In genomic region chr2:24971300-24971549, GRCh38 we compare ENCODE assay signal across 9 cellular contexts. TPM values are rescaled to one million over a fixed set of nuclear protein-coding genes. Genes with fewer than 3 reads are reported as not detected.
A peak's percentile ranks its signal among the peaks of the same experiment; 100 is the strongest.
DNase-seq lines count a peak whose midpoint lies in the region; ATAC-seq, FAIRE-seq and TF ChIP-seq lines count a peak whose summit lies in the region.
"Had no signal": no experiment of that assay in that cellular context is flagged by ENCODE, and none has a peak within 500 bp of the region (broad histone marks: within the 10 kb centered on the region; RNA-seq: fewer than 3 reads in every experiment).

No MANE protein-coding gene starts in this region.

- H3K36me3 Mint-ChIP-seq in activated B cell treated with CpG ODN at 0.5 μM for 24 hours (ENCODE audit: low read depth), result peaks cover 22% of the 10 kb centered on the region

- CTCF ChIA-PET in A549 (lab: Yijun Ruan, JAX), result interaction anchor here (1.4 kb wide), 1 partner anchor 70 kb away, joined by 5 read pairs; the partner anchor contains the start of gene EFR3B
- CTCF ChIA-PET in activated B cell treated with CpG ODN at 0.5 μM for 24 hours (lab: Charles Lee), result no interaction called here

- no peaks in the 10 kb centered on the region for H3K27me3 Mint-ChIP-seq in activated B cell treated with CpG ODN at 0.5 μM for 24 hours

- no peak for FAIRE-seq in A549 (lab: Jason Lieb, UNC)
- FAIRE-seq: islet of Langerhans had no signal

- H3K4me1 ChIP-seq in A549 (peaks cover 11% of the 10 kb centered on the region; the same call in 2 of the 3 replicates), psoas muscle (peaks cover 6% of the 10 kb centered on the region)

- no peaks in the 10 kb centered on the region for H3K27me3 ChIP-seq in psoas muscle (ENCODE audit: insufficient read depth in 3 of 3, low read length in 2 of 3)

- intact Hi-C loops in activated B cell treated with CpG ODN at 0.5 μM for 24 hours (cut with micrococcal nuclease) (loop anchor here (2.0 to 5.0 kb wide), 7 partner anchors 84 to 1062 kb away; partner anchors contain the start of genes ASXL2 and NCOA1), Right ventricle myocardium superior (cut with DNase I) (no loop called here), psoas muscle (cut with DNase I) (loop anchor here in 1 of 2 donors (10.0 kb wide), 1 partner anchor 74 kb away; the partner anchor contains the start of gene EFR3B)

- TF ChIP-seq CTCF in A549 (IDR thresholded peaks at IDR 0.05), result no peak
- no peak for TF ChIP-seq CTCF in activated B cell treated with CpG ODN at 0.5 μM for 24 hours (IDR thresholded peaks at IDR 0.05)
- no peak for TF ChIP-seq CTCF in psoas muscle (IDR thresholded peaks at IDR 0.05)

- no peak for TF ChIP-seq EP300 in A549 (IDR thresholded peaks at IDR 0.05)

- H3K27ac Mint-ChIP-seq in activated B cell treated with CpG ODN at 0.5 μM for 24 hours, result peak overlapping the region; percentile 100

- H3K4me3 ChIP-seq in A549 (peak overlapping the region; percentile 94), psoas muscle (peak overlapping the region; percentile 79)

- peaks cover 21% of the 10 kb centered on the region for H3K4me1 Mint-ChIP-seq in activated B cell treated with CpG ODN at 0.5 μM for 24 hours

- ATAC-seq in A549, result peak; percentile 40 to 44
- ATAC-seq in GM21447 (IDR thresholded peaks at IDR 0.05; ENCODE audit: unreplicated experiment), result peak; percentile 1
- ATAC-seq in activated B cell treated with CpG ODN at 0.5 μM for 24 hours (ENCODE audit: low read depth), result peak; percentile 0
- ATAC-seq in Right ventricle myocardium superior (ENCODE audit: poor library complexity), result peak; percentile 4
- peak in 1 of 4 donors; percentile 5 for ATAC-seq in psoas muscle
- no peak for ATAC-seq in GM21619 (IDR thresholded peaks at IDR 0.05; ENCODE audit: unreplicated experiment)

- H3K27ac ChIP-seq in A549 (peak overlapping the region; percentile 93 to 98), psoas muscle (peak overlapping the region; percentile 99)

- peaks cover 0 to 18% of the 10 kb centered on the region in 2 donors for H3K36me3 ChIP-seq in psoas muscle (ENCODE audit: insufficient read depth in 1 of 2, low read depth in 1 of 2)

- 6% methylated on average over 19 of the region's 20 CpGs for WGBS in A549 (ENCODE audit: missing lambda C conversion rate)
- WGBS in psoas muscle, 3 donors, result 0 to 1% (median 0%) methylated on average over 20 of the region's 20 CpGs

- H3K9me3 ChIP-seq in A549, result no peaks in the 10 kb centered on the region
- H3K9me3 ChIP-seq in psoas muscle, result no peaks in the 10 kb centered on the region

- DNase-seq in A549 (ENCODE audit: low read depth in 1 of 2, low spot score in 1 of 2) (peak in 1 of 2 experiments; percentile 32), activated B cell treated with CpG ODN at 0.5 μM for 24 hours (no peak), Right ventricle myocardium superior (no peak), psoas muscle (no peak), A172 (ENCODE audit: low spot score) (no peak), germinal center (ENCODE audit: low spot score) (no peak)

- TF ChIP-seq POLR2A in A549 (IDR thresholded peaks at IDR 0.05; ENCODE audit: low read length), result no peak

- H3K9me3 Mint-ChIP-seq in activated B cell treated with CpG ODN at 0.5 μM for 24 hours, result no peaks in the 10 kb centered on the region

- H3K4me2 ChIP-seq in A549, result peak overlapping the region; percentile 90

- POLR2A ChIA-PET in A549 (lab: Yijun Ruan, JAX) (interaction anchor here (0.8 kb wide), 1 partner anchor 134 kb away, joined by 5 read pairs; no protein-coding TSS in a partner anchor), activated B cell treated with CpG ODN at 0.5 μM for 24 hours (lab: Charles Lee) (interaction anchor here (0.5 kb wide), 1 partner anchor 1094 kb away, joined by 3 read pairs; no protein-coding TSS in a partner anchor)

- peak overlapping the region; percentile 96 for H3K4me3 Mint-ChIP-seq in activated B cell treated with CpG ODN at 0.5 μM for 24 hours

- TF ChIP-seq RAD21 in A549 (conservative IDR thresholded peaks at IDR 0.05 in 1 of 2, IDR thresholded peaks at IDR 0.05 in 1 of 2), result no peak

TF ChIP-seq in A549, 52 proteins besides CTCF, POLR2A, EP300 and RAD21:
- TF ChIP-seq HOXA7 (CRISPR knock-in tag; IDR thresholded peaks at IDR 0.05) (0 out of 2 replicates have a peak, but pooled peaks have one; percentile 31), TP53 (CRISPR knock-in tag; IDR thresholded peaks at IDR 0.05) (0 out of 2 replicates have a peak, but pooled peaks have one; percentile 57), EHMT2 (IDR thresholded peaks at IDR 0.05; ENCODE audit: low read depth) (no peak), ELK1 (IDR thresholded peaks at IDR 0.05; ENCODE audit: low read depth, low read length) (no peak), FOSL2 (IDR thresholded peaks at IDR 0.05) (no peak), FOSL2 (CRISPR knock-in tag; IDR thresholded peaks at IDR 0.05) (0 out of 2 replicates have a peak, but pooled peaks have one; percentile 3), MAZ (IDR thresholded peaks at IDR 0.05; ENCODE audit: borderline replicate concordance, low read depth, low read length) (no peak; the same call in 1 of the 2 replicates), MAFK (IDR thresholded peaks at IDR 0.05; ENCODE audit: partially characterized antibody) (no peak), ATOH8 (CRISPR knock-in tag; IDR thresholded peaks at IDR 0.05; ENCODE audit: low read depth) (peak; percentile 35)

RNA-seq across cellular contexts. Expression of gene DNAJC27, which starts 0.5 kb away (rescaled TPM):
- polyA plus RNA-seq in A549 (2011; rRNA removed) (5.2 and 7.8 TPM in 2 replicates), A549 (2017; fragmentation: RNase III; extraction: RNeasy Plus Mini Kit Qiagen cat#74134 plus additional on column Dnase treatment) (2.3 to 3.0 TPM (median 2.6 TPM) in 3 replicates), psoas muscle (1 to 10 TPM; 3.3 to 7.6 (median 4.2) TPM)
- 1.2 TPM in 2 replicates for polyA plus RNA-seq in A549 (2012; cell fraction: cytosol; rRNA removed)
- polyA plus RNA-seq in A549 (2012; cell fraction: nucleus; rRNA removed), result 1.4 and 2.2 TPM in 2 replicates
- polyA minus RNA-seq in A549 (2011; rRNA and poly(A)+ RNA removed), result 3.6 and 4.2 TPM in 2 replicates
- total RNA-seq in activated B cell treated with CpG ODN at 0.5 μM for 24 hours (9.0 and 9.7 TPM in 2 replicates), Right ventricle myocardium superior (8.5 TPM), psoas muscle (1 to 10 TPM; 4.6 to 8.2 (median 7.1) TPM)
- total RNA-seq in A172 (2014; rRNA removed; shearing (Covaris generic)), result 3.2 and 3.8 TPM in 2 replicates

RNA-seq across cellular contexts. Expression of gene ADCY3, which starts 51.2 kb away (rescaled TPM):
- polyA plus RNA-seq in A549 (2011; rRNA removed) (37.4 and 52.5 TPM in 2 replicates), A549 (2017; fragmentation: RNase III; extraction: RNeasy Plus Mini Kit Qiagen cat#74134 plus additional on column Dnase treatment) (58.5 to 65.4 TPM (median 58.8 TPM) in 3 replicates), psoas muscle (1 to 10 TPM; 9.2 to 10.0 (median 9.5) TPM)
- polyA plus RNA-seq in A549 (2012; cell fraction: cytosol; rRNA removed), result 104 and 117 TPM in 2 replicates
- 190 and 252 TPM in 2 replicates for polyA plus RNA-seq in A549 (2012; cell fraction: nucleus; rRNA removed)
- polyA minus RNA-seq in A549 (2011; rRNA and poly(A)+ RNA removed), result 117 and 124 TPM in 2 replicates
- total RNA-seq in activated B cell treated with CpG ODN at 0.5 μM for 24 hours (99.9 and 126 TPM in 2 replicates), Right ventricle myocardium superior (19.8 TPM), psoas muscle (10 to 100 TPM; 12.1 to 15.2 (median 12.9) TPM)
- total RNA-seq in A172 (2014; rRNA removed; shearing (Covaris generic)), result 28.5 and 36.8 TPM in 2 replicates
